Comparison of ENCODE assay signal across 16 cellular contexts in genomic region chr9:91416086-91416712, GRCh38. TPM values are rescaled to one million over a fixed set of nuclear protein-coding genes. Genes with fewer than 3 reads are reported as not detected.
DNase-seq lines count a peak whose midpoint lies in the region; ATAC-seq, FAIRE-seq and TF ChIP-seq lines count a peak whose summit lies in the region.
"Had no signal": no experiment of that assay in that cellular context is flagged by ENCODE, and none has a peak within 500 bp of the region (broad histone marks: within the 10 kb centered on the region; RNA-seq: fewer than 3 reads in every experiment).

No MANE protein-coding gene starts in this region.

- no peaks in the 10 kb centered on the region for H3K9me2 ChIP-seq in HCT116 (ENCODE audit: insufficient read depth)

- POLR2A ChIA-PET in HCT116 (lab: Charles Lee): no interaction called here

- peak overlapping the region; percentile 3; the same call in 1 of the 2 replicates for H3K4me2 ChIP-seq in HCT116 (ENCODE audit: low read length)
- H3K4me2 ChIP-seq in astrocyte (ENCODE audit: low read length): peak overlapping the region; percentile 59
- H3K4me2 ChIP-seq in keratinocyte (ENCODE audit: control insufficient read depth, extremely low read depth, insufficient read depth, low read depth, low read length): peak overlapping the region; percentile 50

- peaks cover 94% of the 10 kb centered on the region for H3K79me2 ChIP-seq in HCT116 (ENCODE audit: insufficient read depth, low read length)
- H3K79me2 ChIP-seq in astrocyte (ENCODE audit: insufficient read depth, low read length): peaks cover 95% of the 10 kb centered on the region
- H3K79me2 ChIP-seq in keratinocyte (ENCODE audit: control insufficient read depth, insufficient read depth, low read length): peaks cover 28% of the 10 kb centered on the region

- H3K36me3 ChIP-seq in HCT116 (ENCODE audit: control insufficient read depth in 1 of 2, insufficient read depth in 2 of 2, low read length in 2 of 2): no peaks in the 10 kb centered on the region
- no peaks in the 10 kb centered on the region for H3K36me3 ChIP-seq in astrocyte (ENCODE audit: insufficient read depth, low read length)
- no peaks in the 10 kb centered on the region for H3K36me3 ChIP-seq in keratinocyte (ENCODE audit: control insufficient read depth in 2 of 2, extremely low read depth in 1 of 2, insufficient read depth in 2 of 2, low read length in 2 of 2)

- intact Hi-C loops in HCT116 (cut with micrococcal nuclease): loop anchor here (5.0 kb wide), 2 partner anchors 114 to 224 kb away; no protein-coding TSS in a partner anchor

- H3K4me3 ChIP-seq in HCT116 (replicated peaks in 1 of 2; ENCODE audit: low read depth in 1 of 2, low read length in 2 of 2) (no peak overlapping the region), astrocyte (ENCODE audit: insufficient read depth, low read depth, low read length) (peak overlapping the region; percentile 9), keratinocyte (ENCODE audit: control insufficient read depth in 2 of 3, extremely low read depth in 1 of 3, insufficient read depth in 2 of 3, low read depth in 1 of 3, low read length in 3 of 3) (no peak overlapping the region)

- no peak for TF ChIP-seq RAD21 in HCT116 (IDR thresholded peaks at IDR 0.05; ENCODE audit: low read depth)

- H3K4me1 ChIP-seq in HCT116 (ENCODE audit: control insufficient read depth in 1 of 2, insufficient read depth in 2 of 2, low read length in 2 of 2) (peaks cover 27 to 44% of the 10 kb centered on the region in 2 experiments), astrocyte (ENCODE audit: insufficient read depth, low read length) (peaks cover 35% of the 10 kb centered on the region), keratinocyte (ENCODE audit: control insufficient read depth, extremely low read depth, insufficient read depth, low read length) (peaks cover 27% of the 10 kb centered on the region)

- CTCF ChIA-PET in HCT116 (lab: Charles Lee): no interaction called here

- no peak for ATAC-seq in HCT116
- ATAC-seq in HG03196 (IDR thresholded peaks at IDR 0.05; ENCODE audit: unreplicated experiment): no peak
- ATAC-seq in GM19467 (IDR thresholded peaks at IDR 0.05; ENCODE audit: unreplicated experiment): no peak
- ATAC-seq: naive thymus-derived CD8-positive, alpha-beta T cell; Right ventricle myocardium inferior had no signal

- peak overlapping the region; percentile 67 for H3K27ac Mint-ChIP-seq in astrocyte (ENCODE audit: unreplicated experiment)
- H3K27ac Mint-ChIP-seq: naive thymus-derived CD8-positive, alpha-beta T cell had no signal

- H3K36me3 Mint-ChIP-seq in astrocyte (ENCODE audit: low read depth, unreplicated experiment): no peaks in the 10 kb centered on the region
- H3K36me3 Mint-ChIP-seq: naive thymus-derived CD8-positive, alpha-beta T cell had no signal

- DNase-seq in CD1c-positive myeloid dendritic cell (ENCODE audit: extremely low spot score) (peak; percentile 13), HCT116 (ENCODE audit: low read depth, low spot score) (no peak), astrocyte (ENCODE audit: low read depth) (peak; percentile 67), keratinocyte (ENCODE audit: low read depth, low spot score) (no peak), D341Med (ENCODE audit: low spot score) (no peak), DMS153 (lab: John Stamatoyannopoulos, UW) (no peak)
- DNase-seq: activated CD4-positive, CD25-positive, alpha-beta regulatory T cell treated with anti-CD3 and anti-CD28 coated beads, Interleukin-2, amount 50 U/mL, for 72 hours; amniotic stem cell; naive thymus-derived CD8-positive, alpha-beta T cell; NCI-H446 treated with DMSO at 0.1 percent for 48 hours; stimulated activated CD4-positive, alpha-beta T cell treated with anti-CD3 and anti-CD28 coated beads, Interleukin-12 subunit alpha, Interleukin-12 subunit beta, amount 100 ng/mL, for 4 hours; stimulated activated CD8-positive, alpha-beta memory T cell treated with anti-CD3 and anti-CD28 coated beads, Interleukin-4, amount 100 ng/mL, for 48 hours had no signal

- no peaks in the 10 kb centered on the region for H3K9me1 ChIP-seq in keratinocyte (ENCODE audit: control insufficient read depth, extremely low read depth, insufficient read depth, low read length)

- TF ChIP-seq CTCF in HCT116 (IDR thresholded peaks at IDR 0.05 in 2 of 3, conservative IDR thresholded peaks at IDR 0.05 in 1 of 3; ENCODE audit: borderline replicate concordance in 1 of 3, insufficient read depth in 1 of 3, low read depth in 2 of 3, low read length in 2 of 3) (no peak), astrocyte (IDR thresholded peaks at IDR 0.05; ENCODE audit: insufficient read depth, low read depth, low read length) (no peak), keratinocyte (optimal IDR thresholded peaks at IDR 0.05 in 1 of 3, IDR thresholded peaks at IDR 0.05 in 1 of 3, conservative IDR thresholded peaks at IDR 0.05 in 1 of 3; ENCODE audit: extremely low read depth in 1 of 3, insufficient read depth in 2 of 3, low read length in 3 of 3) (no peak)

- RAD21 ChIA-PET in HCT116 (lab: Charles Lee; ENCODE audit: low non-redundant PET in 1 of 2, low total read pairs in 2 of 2, uncharacterized antibody in 2 of 2, unreplicated experiment in 2 of 2): no interaction called here

- no peaks in the 10 kb centered on the region for H3K9me3 ChIP-seq in HCT116 (ENCODE audit: control insufficient read depth in 1 of 2, insufficient read depth in 1 of 2, low read depth in 1 of 2, low read length in 2 of 2)
- H3K9me3 ChIP-seq in astrocyte (ENCODE audit: insufficient read depth, low read depth, low read length): no peaks in the 10 kb centered on the region
- no peaks in the 10 kb centered on the region for H3K9me3 ChIP-seq in keratinocyte (ENCODE audit: control insufficient read depth, low read depth, low read length)

- H3K9ac ChIP-seq in HCT116 (ENCODE audit: low read length) (no peak overlapping the region), astrocyte (ENCODE audit: low read length) (peak overlapping the region; percentile 57), keratinocyte (ENCODE audit: control insufficient read depth, extremely low read depth, insufficient read depth, low read length) (peak overlapping the region; percentile 38)

- FAIRE-seq in astrocyte (lab: Jason Lieb, UNC) (peak; percentile 66), keratinocyte (lab: Jason Lieb, UNC) (peak; percentile 83)
- FAIRE-seq: D721Med had no signal

- dilution Hi-C loops in keratinocyte (cut with MboI; ENCODE audit: extremely low pct_ligation_motif_present, low sequenced_read_pairs): no loop called here

- 0 out of 2 replicates have a peak, but pooled peaks cover 4% of the 10 kb centered on the region for H4K20me1 ChIP-seq in HCT116 (ENCODE audit: insufficient read depth)
- H4K20me1 ChIP-seq in astrocyte (ENCODE audit: insufficient read depth, low read length): peaks cover 17% of the 10 kb centered on the region
- peaks cover 5% of the 10 kb centered on the region for H4K20me1 ChIP-seq in keratinocyte (ENCODE audit: control insufficient read depth, extremely low read depth, insufficient read depth, low read length)

- H3K4me1 Mint-ChIP-seq in astrocyte (ENCODE audit: low read depth, unreplicated experiment): peaks cover 45% of the 10 kb centered on the region

- no peak for TF ChIP-seq POLR2A in HCT116 (IDR thresholded peaks at IDR 0.05; ENCODE audit: borderline replicate concordance, extremely low read depth, insufficient read depth, insufficient read length)

- H3K27me3 Mint-ChIP-seq in astrocyte (ENCODE audit: low read depth, unreplicated experiment): no peaks in the 10 kb centered on the region

- no peak overlapping the region for H3K27ac ChIP-seq in HCT116 (ENCODE audit: low read depth, low read length)
- peak overlapping the region; percentile 66 for H3K27ac ChIP-seq in astrocyte (ENCODE audit: low read depth, low read length)
- H3K27ac ChIP-seq in keratinocyte (ENCODE audit: control insufficient read depth, insufficient read depth, low read length): no peak overlapping the region

- no peak overlapping the region for H2AFZ ChIP-seq in HCT116 (ENCODE audit: low read depth, low read length, poor library complexity, severe bottlenecking)
- no peak overlapping the region for H2AFZ ChIP-seq in astrocyte (ENCODE audit: low read depth, low read length)
- no peak overlapping the region for H2AFZ ChIP-seq in keratinocyte (ENCODE audit: control insufficient read depth, low read length)

- no peak overlapping the region for H3K4me3 Mint-ChIP-seq in astrocyte (ENCODE audit: unreplicated experiment)
- H3K4me3 Mint-ChIP-seq: naive thymus-derived CD8-positive, alpha-beta T cell had no signal

- H3K27me3 ChIP-seq in HCT116 (ENCODE audit: insufficient read depth, low read length) (no peaks in the 10 kb centered on the region), astrocyte (ENCODE audit: insufficient read depth, low read length) (no peaks in the 10 kb centered on the region), keratinocyte (ENCODE audit: control insufficient read depth, extremely low read depth, insufficient read depth, low read length) (no peaks in the 10 kb centered on the region)

- BruUV-seq in HCT116 (replicated peaks; lab: Mats Ljungman, UMichigan): no TSS peak

- H3K9me3 Mint-ChIP-seq in astrocyte (ENCODE audit: unreplicated experiment): peaks cover 3% of the 10 kb centered on the region
- H3K9me3 Mint-ChIP-seq: naive thymus-derived CD8-positive, alpha-beta T cell had no signal

TF ChIP-seq in HCT116, 20 proteins besides CTCF, POLR2A, EP300 and RAD21 (continues in another document):
- TF ChIP-seq CEBPB (IDR thresholded peaks at IDR 0.05; ENCODE audit: low read depth) (peak; percentile 33; the same call in 1 of the 2 replicates), POLR2AphosphoS5 (IDR thresholded peaks at IDR 0.05; ENCODE audit: low read depth, low read length) (no peak)

RNA-seq across cellular contexts. Expression of gene NFIL3, which starts 7.4 kb away (rescaled TPM):
- total RNA-seq in HCT116 (2021; ENCODE audit: unreplicated experiment): 38.0 TPM
- 32.3 and 36.0 TPM in 2 replicates for polyA plus RNA-seq in HCT116 (2012)
- total RNA-seq in astrocyte: 32.4 and 37.5 TPM in 2 replicates
- polyA plus RNA-seq in keratinocyte: 6.9 to 9.3 TPM (median 7.9 TPM) in 3 replicates
- polyA plus RNA-seq in keratinocyte (2011; ENCODE audit: low read depth): 73.1 TPM
- 5.3 and 9.3 TPM in 2 replicates for polyA plus RNA-seq in keratinocyte (2011; cell fraction: cytosol; rRNA removed)
- polyA plus RNA-seq in keratinocyte (2011; cell fraction: nucleus; rRNA removed): 13.3 and 16.5 TPM in 2 replicates
- 6.5 and 50.5 TPM in 2 replicates for polyA plus RNA-seq in keratinocyte (2012; ENCODE audit: low replicate concordance)
- 1.8 to 6.0 TPM (median 5.2 TPM) in 3 replicates for polyA minus RNA-seq in keratinocyte
- polyA minus RNA-seq in keratinocyte (2011; cell fraction: cytosol; rRNA and poly(A)+ RNA removed): 3.5 TPM
- 6.0 and 13.7 TPM in 2 replicates for polyA minus RNA-seq in keratinocyte (2011; cell fraction: nucleus; rRNA and poly(A)+ RNA removed)

RNA-seq across cellular contexts. Expression of gene AUH, which starts 54.5 kb away (rescaled TPM):
- total RNA-seq in HCT116 (2021; ENCODE audit: unreplicated experiment): 29.0 TPM
- 10.8 and 13.3 TPM in 2 replicates for polyA plus RNA-seq in HCT116 (2012)
- 8.9 and 9.8 TPM in 2 replicates for total RNA-seq in astrocyte
- 3.5 to 5.5 TPM (median 3.9 TPM) in 3 replicates for polyA plus RNA-seq in keratinocyte
- polyA plus RNA-seq in keratinocyte (2011; ENCODE audit: low read depth): 9.2 TPM
- 3.4 and 5.2 TPM in 2 replicates for polyA plus RNA-seq in keratinocyte (2011; cell fraction: cytosol; rRNA removed)
- 4.6 and 6.7 TPM in 2 replicates for polyA plus RNA-seq in keratinocyte (2011; cell fraction: nucleus; rRNA removed)
- 4.5 and 7.6 TPM in 2 replicates for polyA plus RNA-seq in keratinocyte (2012; ENCODE audit: low replicate concordance)
- 0.46 to 2.2 TPM (median 1.2 TPM) in 3 replicates for polyA minus RNA-seq in keratinocyte
- polyA minus RNA-seq in keratinocyte (2011; cell fraction: cytosol; rRNA and poly(A)+ RNA removed): 5.0 TPM
- 5.0 and 7.1 TPM in 2 replicates for polyA minus RNA-seq in keratinocyte (2011; cell fraction: nucleus; rRNA and poly(A)+ RNA removed)

Comparison
In these comparisons a context has a peak if more than half of its experiments do, and no peak if none do; other contexts are left out.
1. DNase-seq: peak in CD1c-positive myeloid dendritic cell (single experiment) and astrocyte (single experiment); none in HCT116 (single experiment), keratinocyte (single experiment), D341Med (single experiment) and DMS153 (single experiment).
2. H3K4me2 ChIP-seq: peak in every context shown above with its lines; median percentile 59 in astrocyte; 50 in keratinocyte; 3 in HCT116.